ENCODE assay signal across 8 cellular contexts in genomic region chr14:60091550-60092511, GRCh38. TPM values are rescaled to one million over a fixed set of nuclear protein-coding genes. Genes with fewer than 3 reads are reported as not detected.
DNase-seq lines count a peak whose midpoint lies in the region; ATAC-seq and TF ChIP-seq lines count a peak whose summit lies in the region.

PCNX4 (plus strand) TSS chr14:60091923; CDS start chr14:60107639, 15,716 bp downstream.

- H3K27ac ChIP-seq in rectal smooth muscle tissue (ENCODE audit: low read depth, low read length) (peak within 1 kb of the TSS; percentile 96), aorta (ENCODE audit: low read depth in 1 of 2, low read length in 2 of 2) (peak within 1 kb of the TSS; percentile 6 to 49)

- peak; percentile 97 for ATAC-seq in GM18502 (IDR thresholded peaks at IDR 0.05; ENCODE audit: poor library complexity, unreplicated experiment)
- ATAC-seq in HG02970 (IDR thresholded peaks at IDR 0.05; ENCODE audit: low FRiP score, unreplicated experiment) = peak; percentile 98
- ATAC-seq in aorta (ENCODE audit: low FRiP score) = peak; percentile 100

- intact Hi-C loops in aorta (cut with DNase I) = loop anchor here (1.0 to 5.0 kb wide), 3 partner anchors 73 to 157 kb away; partner anchors contain the start of genes DHRS7 (in 2 of the 2) and PPM1A (in 1 of the 2)

- 0 to 1% methylated on average over 88 of the region's 88 CpGs for WGBS in aorta, 2 donors

- no peaks in the 10 kb centered on the region for H3K27me3 ChIP-seq in rectal smooth muscle tissue (ENCODE audit: control insufficient read depth, insufficient read depth, low read length)
- H3K27me3 ChIP-seq in aorta (ENCODE audit: control insufficient read depth in 1 of 2, insufficient read depth in 2 of 2, low read length in 1 of 2) = no peaks in the 10 kb centered on the region

- H3K9me3 ChIP-seq in aorta (ENCODE audit: control insufficient read depth, low read length) = no peaks in the 10 kb centered on the region

- peaks cover 9% of the 10 kb centered on the region for H3K4me1 ChIP-seq in rectal smooth muscle tissue (ENCODE audit: control insufficient read depth, insufficient read depth, low read length)
- H3K4me1 ChIP-seq in aorta (ENCODE audit: control insufficient read depth in 1 of 2, insufficient read depth in 2 of 2, low read length in 2 of 2) = no peaks in the 10 kb centered on the region

- peak; percentile 99 for DNase-seq in NCI-H2029 treated with DMSO at 0.1 percent for 48 hours (lab: John Stamatoyannopoulos, UW)
- peak; percentile 87 for DNase-seq in T-helper 9 cell
- DNase-seq in astrocyte of the cerebellum (ENCODE audit: low read depth) = peak; percentile 98
- peak; percentile 88 for DNase-seq in hepatic stellate cell (ENCODE audit: low spot score)
- DNase-seq in aorta = peak; percentile 97 to 98

- in situ Hi-C loops in astrocyte of the cerebellum (cut with HindIII; ENCODE audit: low sequenced_read_pairs) = no loop called here

- H3K9ac ChIP-seq in rectal smooth muscle tissue (ENCODE audit: low read length) = peak within 1 kb of the TSS; percentile 92

- peak within 1 kb of the TSS; percentile 66 for H3K4me3 ChIP-seq in astrocyte of the cerebellum (ENCODE audit: low read depth, low read length)
- peak within 1 kb of the TSS; percentile 99 for H3K4me3 ChIP-seq in rectal smooth muscle tissue (ENCODE audit: low read length)
- peak within 1 kb of the TSS; percentile 46 to 92 for H3K4me3 ChIP-seq in aorta (ENCODE audit: low read length in 2 of 2)

- no peaks in the 10 kb centered on the region for H3K36me3 ChIP-seq in rectal smooth muscle tissue (ENCODE audit: control insufficient read depth, insufficient read depth, low read length)
- H3K36me3 ChIP-seq in aorta (ENCODE audit: control insufficient read depth in 1 of 2, insufficient read depth in 2 of 2, low read length in 1 of 2) = no peaks in the 10 kb centered on the region

- TF ChIP-seq CTCF in astrocyte of the cerebellum (IDR thresholded peaks at IDR 0.05; ENCODE audit: low read depth, low read length, missing control alignments) = no peak

RNA-seq across cellular contexts. Expression of gene PCNX4, which starts in this region (rescaled TPM):
- 10 to 100 TPM; 41.2 to 49.7 TPM for total RNA-seq in aorta
- polyA plus RNA-seq in aorta = 10 to 100 TPM in 1 of 2 donors, 1 to 10 TPM in 1; 6.0 to 19.2 TPM

Comparison
In these comparisons a context has a peak if more than half of its experiments do, and no peak if none do; other contexts are left out.
1. Peak in every context shown above with its lines: DNase-seq, ATAC-seq, H3K4me3 ChIP-seq and H3K27ac ChIP-seq.